27 cellular contexts compared by ENCODE assay signal in the genomic region with DNA sequence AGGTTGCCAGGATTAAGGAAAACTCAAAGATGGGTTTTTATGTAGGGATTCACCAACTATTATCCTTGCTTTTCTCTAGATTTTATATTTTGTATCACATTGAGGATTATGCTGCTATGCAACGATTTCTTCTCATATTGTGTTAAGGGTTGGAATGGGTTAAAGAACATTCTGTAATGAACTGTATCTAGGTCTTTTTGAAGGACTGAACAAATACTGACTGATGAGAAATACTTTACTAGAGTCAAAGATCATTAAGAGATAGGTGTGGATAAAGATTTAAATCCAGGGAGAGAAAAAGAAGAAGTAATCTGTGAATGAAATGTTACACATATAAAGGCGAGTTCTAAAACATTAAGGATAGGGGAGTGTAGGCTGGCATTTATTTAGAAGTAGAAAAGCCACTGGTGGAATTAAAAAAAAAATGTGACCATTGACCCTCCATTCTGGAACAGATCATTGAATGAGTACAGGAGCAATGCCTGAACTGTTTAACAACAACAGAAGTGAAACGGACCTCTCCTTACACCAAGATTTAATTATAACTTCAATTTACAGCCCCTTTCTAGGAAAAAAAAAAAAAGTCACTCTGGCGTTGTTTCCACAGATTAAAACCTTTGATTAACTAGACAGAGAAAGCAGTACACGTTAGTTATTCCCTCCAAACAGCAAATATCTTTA. TPM values are rescaled to one million over a fixed set of nuclear protein-coding genes. Genes with fewer than 3 reads are reported as not detected.
"Had no signal": no experiment of that assay in that cellular context is flagged by ENCODE, and none has a peak within 500 bp of the region (broad histone marks: within the 10 kb centered on the region; RNA-seq: fewer than 3 reads in every experiment).

No MANE protein-coding gene starts in this region.

- ATAC-seq: left ventricle myocardium superior; lower lobe of right lung; naive thymus-derived CD8-positive, alpha-beta T cell; pancreas; right cardiac atrium; stimulated activated effector memory CD8-positive, alpha-beta T cell treated with anti-CD3 and anti-CD28 coated beads, Interleukin-12 subunit alpha, Interleukin-12 subunit beta, amount 100 ng/mL, for 72 hours; upper lobe of right lung had no signal

- H3K36me3 ChIP-seq: lower lobe of right lung, pancreas, prostate gland, sigmoid colon, spleen, suprapubic skin, thoracic aorta, tibial artery, upper lobe of right lung, uterus had no signal

- DNase-seq: hypothalamus; immature natural killer cell; kidney; left ventricle myocardium superior; lower lobe of right lung; mammary epithelial cell; mesenchymal stem cell; naive thymus-derived CD8-positive, alpha-beta T cell; nucleus accumbens; pancreas; posterior cingulate gyrus; retina; right cardiac atrium; sigmoid colon; small intestine; spleen; stimulated activated CD4-positive, alpha-beta T cell treated with anti-CD3 and anti-CD28 coated beads, Interleukin-4, amount 100 ng/mL, for 24 hours; stimulated activated naive CD4-positive, alpha-beta T cell; tibial artery; trophoblast cell; upper lobe of right lung; uterus had no signal

- H3K4me1 ChIP-seq: lower lobe of right lung, pancreas, prostate gland, sigmoid colon, spleen, suprapubic skin, tibial artery, upper lobe of right lung, uterus had no signal

- H3K27ac ChIP-seq: lower lobe of right lung, pancreas, prostate gland, sigmoid colon, spleen, suprapubic skin, thoracic aorta, tibial artery, upper lobe of right lung, uterus had no signal

- FAIRE-seq: islet of Langerhans, kidney, pancreas, small intestine had no signal

- H3K9me3 ChIP-seq: lower lobe of right lung, pancreas, prostate gland, sigmoid colon, spleen, suprapubic skin, thoracic aorta, tibial artery, upper lobe of right lung, uterus had no signal

- H3K27me3 ChIP-seq: pancreas, sigmoid colon, spleen, suprapubic skin, tibial artery, upper lobe of right lung, uterus had no signal

- H3K4me3 ChIP-seq: lower lobe of right lung, pancreas, prostate gland, sigmoid colon, spleen, suprapubic skin, thoracic aorta, tibial artery, upper lobe of right lung, uterus had no signal

RNA-seq across cellular contexts. Expression of gene PROS1, which starts 39.2 kb away (rescaled TPM):
- total RNA-seq: naive thymus-derived CD8-positive, alpha-beta T cell had no signal
- polyA plus RNA-seq: naive thymus-derived CD8-positive, alpha-beta T cell had no signal
